8 cellular contexts compared by ENCODE assay signal in the genomic region with DNA sequence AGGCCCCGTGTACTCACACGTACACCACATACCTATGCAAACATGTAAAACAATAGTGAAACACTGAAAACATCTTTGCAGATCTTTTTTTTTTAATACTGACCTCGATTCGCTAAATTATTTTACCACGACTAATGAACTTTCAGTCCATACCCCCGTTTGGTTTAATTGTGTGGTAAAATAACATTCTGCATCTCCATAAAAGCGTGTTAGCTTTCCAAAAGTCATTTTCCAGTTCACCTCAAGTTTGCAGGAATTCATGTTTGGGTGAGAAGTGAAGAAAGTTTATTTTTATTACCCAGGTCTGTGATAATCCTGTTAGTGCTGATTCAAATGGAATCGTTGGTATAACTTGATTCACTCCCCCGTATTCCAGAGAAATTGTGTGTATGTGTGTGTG. TPM values are rescaled to one million over a fixed set of nuclear protein-coding genes. Genes with fewer than 3 reads are reported as not detected.
A peak's percentile ranks its signal among the peaks of the same experiment; 100 is the strongest.
DNase-seq lines count a peak whose midpoint lies in the region; ATAC-seq and TF ChIP-seq lines count a peak whose summit lies in the region.

No MANE protein-coding gene starts in this region.

- H3K4me3 Mint-ChIP-seq in CD14-positive monocyte (peak overlapping the region; percentile 92 to 96), endothelial cell (ENCODE audit: unreplicated experiment) (peak overlapping the region; percentile 100), nephron (peak overlapping the region; percentile 92 to 97 (median 94))

- H3K4me1 Mint-ChIP-seq in CD14-positive monocyte (peaks cover 29% of the 10 kb centered on the region), endothelial cell (ENCODE audit: unreplicated experiment) (peaks cover 10% of the 10 kb centered on the region), nephron (peaks cover 35% of the 10 kb centered on the region)

- intact Hi-C loops in CD14-positive monocyte (cut with micrococcal nuclease): loop anchor here in 1 of 2 donors (5.0 kb wide), 1 partner anchor 292 kb away; no protein-coding TSS in a partner anchor

- H3K27me3 Mint-ChIP-seq in CD14-positive monocyte (ENCODE audit: low read depth in 3 of 3) (no peaks in the 10 kb centered on the region), endothelial cell (ENCODE audit: unreplicated experiment) (peaks cover 10% of the 10 kb centered on the region), nephron (ENCODE audit: low read depth) (no peaks in the 10 kb centered on the region)

- H3K9me3 ChIP-seq in NT2/D1 (ENCODE audit: insufficient read depth, low read length): no peaks in the 10 kb centered on the region

- peak overlapping the region; percentile 73 for H3K4me3 ChIP-seq in NT2/D1 (ENCODE audit: insufficient read length, low read depth)

- H3K36me3 ChIP-seq in NT2/D1 (ENCODE audit: insufficient read depth, insufficient read length, low read length): peaks cover 19% of the 10 kb centered on the region

- no peaks in the 10 kb centered on the region for H3K27me3 ChIP-seq in NT2/D1 (ENCODE audit: insufficient read depth, insufficient read length)

- in situ Hi-C loops in ACHN (cut with HindIII; ENCODE audit: low pct_ligation_motif_present, low pct_unique_long_range_greater_than_20kb, low sequenced_read_pairs): no loop called here

- peak overlapping the region in 5 of 7 donors; percentile 82 to 94 (median 90) for H3K27ac Mint-ChIP-seq in CD14-positive monocyte
- H3K27ac Mint-ChIP-seq in endothelial cell (ENCODE audit: unreplicated experiment): peak overlapping the region; percentile 89
- H3K27ac Mint-ChIP-seq in nephron: peak overlapping the region; percentile 86 to 91 (median 91)

- no peaks in the 10 kb centered on the region for H3K9me3 Mint-ChIP-seq in CD14-positive monocyte
- H3K9me3 Mint-ChIP-seq in endothelial cell (ENCODE audit: unreplicated experiment): no peaks in the 10 kb centered on the region
- no peaks in the 10 kb centered on the region for H3K9me3 Mint-ChIP-seq in nephron

- peak overlapping the region; percentile 89 for H3K9ac ChIP-seq in NT2/D1 (ENCODE audit: insufficient read length, low read depth)

- H3K36me3 Mint-ChIP-seq in CD14-positive monocyte: peaks cover 6 to 13% of the 10 kb centered on the region in 2 donors
- H3K36me3 Mint-ChIP-seq in endothelial cell (ENCODE audit: low read depth, unreplicated experiment): peaks cover 7% of the 10 kb centered on the region
- peaks cover 16% of the 10 kb centered on the region for H3K36me3 Mint-ChIP-seq in nephron (ENCODE audit: low read depth)

- TF ChIP-seq CTCF in CD14-positive monocyte (IDR thresholded peaks at IDR 0.05) (no peak), endothelial cell (IDR thresholded peaks at IDR 0.05; ENCODE audit: unreplicated experiment) (no peak), nephron (IDR thresholded peaks at IDR 0.05; ENCODE audit: unreplicated experiment in 3 of 3) (no peak)

- H3K4me1 ChIP-seq in NT2/D1 (ENCODE audit: insufficient read depth, insufficient read length): no peaks in the 10 kb centered on the region

- ATAC-seq in HG02678 (IDR thresholded peaks at IDR 0.05; ENCODE audit: unreplicated experiment): no peak
- no peak for ATAC-seq in HG03457 (IDR thresholded peaks at IDR 0.05; ENCODE audit: unreplicated experiment)

- DNase-seq in CD14-positive monocyte (ENCODE audit: low spot score) (no peak), NT2/D1 (ENCODE audit: low read depth, low spot score) (no peak), endothelial cell (ENCODE audit: low spot score) (no peak), ACHN (no peak)
- DNase-seq in effector CD8-positive, alpha-beta T cell (lab: John Stamatoyannopoulos, UW): no peak

RNA-seq across cellular contexts. Expression of gene ARSK, which starts 0.7 kb away (rescaled TPM):
- polyA plus RNA-seq in CD14-positive monocyte: 1 to 10 TPM; 1.3 TPM
- 5.5 TPM for total RNA-seq in endothelial cell (ENCODE audit: unreplicated experiment)

RNA-seq across cellular contexts. Expression of gene SKIC3, which starts 0.8 kb away (rescaled TPM):
- 10 to 100 TPM; 13.7 to 24.6 TPM for polyA plus RNA-seq in CD14-positive monocyte
- 80.4 TPM for total RNA-seq in endothelial cell (ENCODE audit: unreplicated experiment)
